8 cellular contexts compared by ENCODE assay signal in the genomic region with DNA sequence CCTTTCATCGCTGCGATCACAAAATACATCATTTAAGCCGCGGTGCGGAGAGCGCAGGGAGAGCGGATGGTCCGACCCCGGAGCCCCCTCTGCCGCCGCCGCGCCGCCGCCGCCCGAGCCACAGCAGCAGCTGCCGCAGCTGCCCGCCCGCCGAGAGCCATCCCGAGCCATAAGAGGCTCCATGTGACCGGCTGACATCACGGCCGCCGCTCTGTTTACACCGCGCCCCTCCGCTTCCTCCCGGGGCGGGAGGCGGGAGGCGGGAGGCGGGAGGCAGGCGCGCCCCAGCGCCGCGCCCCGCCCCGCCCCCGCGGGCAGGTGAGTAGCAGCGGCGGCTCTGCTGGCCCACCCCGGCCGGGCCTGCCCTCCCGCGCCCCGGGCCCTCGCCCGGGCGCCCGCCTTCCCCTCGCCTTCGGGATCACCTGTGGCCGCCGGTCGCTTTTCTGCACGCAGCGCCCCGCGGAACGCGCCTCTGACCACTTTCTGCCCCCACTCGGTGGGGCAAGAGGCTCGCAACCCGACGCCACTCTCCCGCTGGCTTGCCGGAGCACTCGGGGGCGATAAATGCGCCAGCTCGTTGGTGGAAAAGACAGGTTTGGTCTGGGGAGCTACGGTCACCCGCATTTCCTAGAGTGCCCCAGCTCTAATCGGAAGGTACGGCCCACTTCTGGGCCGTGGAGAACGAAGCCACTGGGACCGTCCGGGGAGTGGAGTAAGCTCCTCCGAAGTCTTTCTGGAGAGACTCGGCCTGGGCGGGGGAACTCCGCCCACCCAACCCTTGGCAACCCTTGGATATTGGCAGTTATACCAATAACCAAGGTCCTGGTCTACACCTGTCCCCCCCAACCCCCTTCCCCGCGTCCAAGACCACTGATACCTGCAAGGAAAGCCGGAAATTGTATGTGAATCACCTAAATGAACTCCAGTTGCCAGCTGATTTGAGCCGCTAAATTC.
DNase-seq lines count a peak whose midpoint lies in the region; ATAC-seq and TF ChIP-seq lines count a peak whose summit lies in the region.

No MANE protein-coding gene starts in this region.

- H3K4me3 Mint-ChIP-seq in activated naive CD4-positive, alpha-beta T cell treated with anti-CD3 and anti-CD28 coated beads for 36 hours = peak overlapping the region; percentile 76
- peak overlapping the region; percentile 84 for H3K4me3 Mint-ChIP-seq in glutamatergic neuron (ENCODE audit: unreplicated experiment)
- peak overlapping the region; percentile 75 for H3K4me3 Mint-ChIP-seq in osteocyte (ENCODE audit: unreplicated experiment)

- H3K27me3 Mint-ChIP-seq in activated naive CD4-positive, alpha-beta T cell treated with anti-CD3 and anti-CD28 coated beads for 36 hours (ENCODE audit: low read depth) = no peaks in the 10 kb centered on the region
- peaks cover 2% of the 10 kb centered on the region for H3K27me3 Mint-ChIP-seq in glutamatergic neuron (ENCODE audit: unreplicated experiment)
- H3K27me3 Mint-ChIP-seq in osteocyte (ENCODE audit: unreplicated experiment) = peaks cover 17% of the 10 kb centered on the region

- peaks cover 6% of the 10 kb centered on the region for H3K36me3 Mint-ChIP-seq in activated naive CD4-positive, alpha-beta T cell treated with anti-CD3 and anti-CD28 coated beads for 36 hours (ENCODE audit: low read depth)
- H3K36me3 Mint-ChIP-seq in glutamatergic neuron (ENCODE audit: unreplicated experiment) (no peaks in the 10 kb centered on the region), osteocyte (ENCODE audit: unreplicated experiment) (peaks cover 3% of the 10 kb centered on the region)

- DNase-seq in DMS114 treated with DMSO at 0.1 percent for 48 hours (lab: John Stamatoyannopoulos, UW; ENCODE audit: unreplicated experiment) = peak; percentile 58
- DNase-seq in Jurkat, Clone E6-1 (ENCODE audit: low read depth, low spot score) = peak; percentile 67
- peak; percentile 74 for DNase-seq in SHP77 treated with DMSO at 0.1 percent for 48 hours (lab: John Stamatoyannopoulos, UW)
- peak; percentile 89 for DNase-seq in activated naive CD4-positive, alpha-beta T cell treated with anti-CD3 and anti-CD28 coated beads for 36 hours
- peak; percentile 82 for DNase-seq in glutamatergic neuron
- DNase-seq in osteocyte (ENCODE audit: extremely low spot score, unreplicated experiment) = peak; percentile 91
- peak; percentile 33 for DNase-seq in thoracic aorta (ENCODE audit: low spot score)

- H3K27ac ChIP-seq in thoracic aorta = peak overlapping the region; percentile 64 to 68

- no peaks in the 10 kb centered on the region for H3K9me3 Mint-ChIP-seq in activated naive CD4-positive, alpha-beta T cell treated with anti-CD3 and anti-CD28 coated beads for 36 hours
- H3K9me3 Mint-ChIP-seq in glutamatergic neuron (ENCODE audit: unreplicated experiment) (peaks cover 4% of the 10 kb centered on the region), osteocyte (ENCODE audit: unreplicated experiment) (no peaks in the 10 kb centered on the region)

- H3K4me1 Mint-ChIP-seq in activated naive CD4-positive, alpha-beta T cell treated with anti-CD3 and anti-CD28 coated beads for 36 hours (ENCODE audit: low read depth) = peaks cover 30% of the 10 kb centered on the region
- H3K4me1 Mint-ChIP-seq in glutamatergic neuron (ENCODE audit: low read depth, unreplicated experiment) (peaks cover 7% of the 10 kb centered on the region), osteocyte (ENCODE audit: unreplicated experiment) (peaks cover 35% of the 10 kb centered on the region)

- peak; percentile 88 for ATAC-seq in GM21529 (IDR thresholded peaks at IDR 0.05; ENCODE audit: unreplicated experiment)
- peak; percentile 81 for ATAC-seq in thoracic aorta (ENCODE audit: insufficient number of reproducible peaks, low FRiP score, low read depth)

- intact Hi-C loops in activated naive CD4-positive, alpha-beta T cell treated with anti-CD3 and anti-CD28 coated beads for 36 hours (cut with micrococcal nuclease) = loop anchor here (1.0 kb wide), 3 partner anchors 8 to 113 kb away; partner anchors contain the start of gene ICE2

- CTCF ChIA-PET in activated naive CD4-positive, alpha-beta T cell treated with anti-CD3 and anti-CD28 coated beads for 36 hours (lab: Charles Lee) = interaction anchor here (0.6 to 1.6 kb wide), 7 partner anchors 14 to 1842 kb away, joined by 3 to 5 read pairs (median 3); no protein-coding TSS in a partner anchor

- TF ChIP-seq CTCF in glutamatergic neuron (IDR thresholded peaks at IDR 0.05; ENCODE audit: partially characterized antibody, unreplicated experiment) (no peak), osteocyte (IDR thresholded peaks at IDR 0.05) (peak; percentile 43), thoracic aorta (IDR thresholded peaks at IDR 0.05) (no peak)

- no peaks in the 10 kb centered on the region for H3K9me3 ChIP-seq in thoracic aorta

- peak overlapping the region; percentile 79 for H3K4me3 ChIP-seq in Jurkat, Clone E6-1 (ENCODE audit: low read length)
- peak overlapping the region; percentile 81 for H3K4me3 ChIP-seq in thoracic aorta

- no peaks in the 10 kb centered on the region for H3K27me3 ChIP-seq in thoracic aorta (replicated peaks; ENCODE audit: insufficient read depth)

- H3K36me3 ChIP-seq in thoracic aorta = no peaks in the 10 kb centered on the region

- peaks cover 3 to 10% of the 10 kb centered on the region in 2 donors for H3K4me1 ChIP-seq in thoracic aorta (ENCODE audit: control insufficient read depth in 1 of 2, low read depth in 2 of 2)

- peak overlapping the region; percentile 67 for H3K27ac Mint-ChIP-seq in activated naive CD4-positive, alpha-beta T cell treated with anti-CD3 and anti-CD28 coated beads for 36 hours
- H3K27ac Mint-ChIP-seq in glutamatergic neuron (ENCODE audit: unreplicated experiment) (no peak overlapping the region), osteocyte (ENCODE audit: unreplicated experiment) (peak overlapping the region; percentile 62)

Comparison
In these comparisons a context has a peak if more than half of its experiments do, and no peak if none do; other contexts are left out.
1. Peak in every context shown above with its lines: DNase-seq, ATAC-seq, H3K4me3 ChIP-seq and H3K27ac ChIP-seq.
2. DNase-seq: peak in every context shown above with its lines; median percentile 91 in osteocyte; 89 in activated naive CD4-positive, alpha-beta T cell treated with anti-CD3 and anti-CD28 coated beads for 36 hours; 82 in glutamatergic neuron; 74 in SHP77 treated with DMSO at 0.1 percent for 48 hours; 67 in Jurkat, Clone E6-1; 58 in DMS114 treated with DMSO at 0.1 percent for 48 hours; 33 in thoracic aorta.